Comparison of ENCODE assay signal across 8 cellular contexts in the genomic region with DNA sequence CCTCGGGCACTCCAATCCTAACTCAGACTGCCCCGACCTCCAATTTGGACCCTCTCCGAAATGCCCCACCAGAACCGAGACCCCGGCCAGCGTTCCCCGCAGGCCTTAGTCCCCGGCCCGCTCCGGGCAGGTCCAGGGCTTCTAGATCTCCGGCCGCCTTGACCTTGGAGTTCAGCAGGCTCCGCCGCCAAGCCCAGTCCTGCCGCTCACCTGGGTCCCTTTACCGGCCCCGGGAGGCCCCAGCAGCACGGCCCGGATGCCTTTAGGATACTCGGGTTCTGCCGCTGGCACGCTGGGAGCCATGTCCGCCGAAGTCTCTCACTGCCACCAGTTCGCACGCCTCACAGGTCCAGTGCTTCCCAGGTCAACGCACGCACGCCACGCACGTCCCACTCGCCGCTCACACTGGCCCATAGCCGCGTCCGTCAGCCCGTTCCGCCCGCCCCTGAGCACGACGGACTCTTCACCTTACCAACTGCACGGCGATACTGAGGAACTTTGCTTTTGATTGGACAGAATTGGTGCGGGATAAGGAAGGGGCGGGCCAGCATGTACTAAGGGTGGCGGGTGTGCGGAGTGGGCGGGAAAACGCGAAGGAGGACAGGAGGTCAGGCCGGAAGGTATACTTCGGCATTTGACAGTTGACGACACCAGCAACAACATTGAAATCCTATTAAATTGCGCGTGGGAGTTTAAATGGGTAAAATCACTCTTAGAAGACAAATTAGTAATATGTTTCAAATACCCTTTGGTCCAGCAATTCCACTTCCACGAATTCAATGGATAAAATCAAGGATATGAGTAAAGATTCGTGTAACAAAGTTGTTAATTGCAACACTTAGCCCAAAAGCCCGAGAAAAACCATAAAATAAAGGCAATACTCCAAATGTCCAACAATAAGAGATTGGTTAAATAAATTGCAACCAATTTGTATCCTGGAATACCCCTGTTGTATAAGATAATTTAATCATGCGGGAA. TPM values are rescaled to one million over a fixed set of nuclear protein-coding genes. Genes with fewer than 3 reads are reported as not detected.
DNase-seq lines count a peak whose midpoint lies in the region; ATAC-seq lines count a peak whose summit lies in the region.

A gene (minus strand): TSS at position 358 of the 978 bp plus-strand sequence. CDS start 55 bp downstream, at position 303.

- no peaks in the 10 kb centered on the region for H3K27me3 ChIP-seq in BLaER1

- peaks cover 32% of the 10 kb centered on the region for H3K36me3 ChIP-seq in BLaER1

- ATAC-seq in GM19328 (IDR thresholded peaks at IDR 0.05; ENCODE audit: unreplicated experiment) (peak; percentile 97), HG03520 (IDR thresholded peaks at IDR 0.05; ENCODE audit: unreplicated experiment) (peak; percentile 97), left colon (peak; percentile 98)

- H3K27me3 Mint-ChIP-seq in activated CD4-positive, alpha-beta T cell treated with anti-CD3 and anti-CD28 coated beads, Interleukin-2, amount 10 ng/mL, durations not matched to agents 7 days and 5 days: no peaks in the 10 kb centered on the region

- peak within 1 kb of the TSS; percentile 95 for H3K9ac ChIP-seq in BLaER1

- peak within 1 kb of the TSS; percentile 94 for H3K4me3 Mint-ChIP-seq in activated CD4-positive, alpha-beta T cell treated with anti-CD3 and anti-CD28 coated beads, Interleukin-2, amount 10 ng/mL, durations not matched to agents 7 days and 5 days

- peaks cover 39% of the 10 kb centered on the region for H4K20me1 ChIP-seq in BLaER1

- H3K4me2 ChIP-seq in BLaER1: peak within 1 kb of the TSS; percentile 95

- DNase-seq in NCI-H69 (lab: John Stamatoyannopoulos, UW) (peak; percentile 95), cortex of kidney (lab: John Stamatoyannopoulos, UW) (peak; percentile 83), left colon (peak; percentile 96 to 98)
- peak; percentile 94 for DNase-seq in activated CD4-positive, alpha-beta T cell treated with anti-CD3 and anti-CD28 coated beads, Interleukin-2, amount 10 ng/mL, durations not matched to agents 7 days and 5 days
- peak; percentile 95 for DNase-seq in stimulated activated CD4-positive, alpha-beta T cell treated with anti-CD3 and anti-CD28 coated beads, Interleukin-1b, Interleukin-23, amount 100 ng/mL, for 48 hours

- POLR2A ChIA-PET in activated CD4-positive, alpha-beta T cell treated with anti-CD3 and anti-CD28 coated beads, Interleukin-2, amount 10 ng/mL, durations not matched to agents 7 days and 5 days (lab: Charles Lee): interaction anchor here (0.6 kb wide), 1 partner anchor 224 kb away, joined by 6 read pairs; no protein-coding TSS in a partner anchor

- intact Hi-C loops in left colon (cut with DNase I, micrococcal nuclease): no loop called here

- no peaks in the 10 kb centered on the region for H3K9me3 Mint-ChIP-seq in activated CD4-positive, alpha-beta T cell treated with anti-CD3 and anti-CD28 coated beads, Interleukin-2, amount 10 ng/mL, durations not matched to agents 7 days and 5 days

- peak within 1 kb of the TSS; percentile 93 for H3K27ac ChIP-seq in BLaER1

- H3K4me1 Mint-ChIP-seq in activated CD4-positive, alpha-beta T cell treated with anti-CD3 and anti-CD28 coated beads, Interleukin-2, amount 10 ng/mL, durations not matched to agents 7 days and 5 days: peaks cover 48% of the 10 kb centered on the region

- peaks cover 22% of the 10 kb centered on the region for H3K36me3 Mint-ChIP-seq in activated CD4-positive, alpha-beta T cell treated with anti-CD3 and anti-CD28 coated beads, Interleukin-2, amount 10 ng/mL, durations not matched to agents 7 days and 5 days (ENCODE audit: low read depth)

- H3K27ac Mint-ChIP-seq in activated CD4-positive, alpha-beta T cell treated with anti-CD3 and anti-CD28 coated beads, Interleukin-2, amount 10 ng/mL, durations not matched to agents 7 days and 5 days: peak within 1 kb of the TSS; percentile 91

- H3K4me3 ChIP-seq in BLaER1: peak within 1 kb of the TSS; percentile 96

- H3K9me3 ChIP-seq in BLaER1: no peaks in the 10 kb centered on the region

- peaks cover 64% of the 10 kb centered on the region for H3K4me1 ChIP-seq in BLaER1

- CTCF ChIA-PET in activated CD4-positive, alpha-beta T cell treated with anti-CD3 and anti-CD28 coated beads, Interleukin-2, amount 10 ng/mL, durations not matched to agents 7 days and 5 days (lab: Charles Lee): no interaction called here

RNA-seq across cellular contexts. Expression of the gene that starts here (rescaled TPM):
- total RNA-seq in activated CD4-positive, alpha-beta T cell treated with anti-CD3 and anti-CD28 coated beads, Interleukin-2, amount 10 ng/mL, durations not matched to agents 7 days and 5 days: 100 to 1,000 TPM; 181 to 193 TPM
- total RNA-seq in left colon: 100 to 1,000 TPM; 173 to 222 TPM

Comparison
In these comparisons a context has a peak if more than half of its experiments do, and no peak if none do; other contexts are left out.
1. Peak in every context shown above with its lines: DNase-seq, ATAC-seq, H3K4me3 ChIP-seq and H3K27ac ChIP-seq.